ENCODE assay signal across 27 cellular contexts in genomic region chr14:30915596-30915995, GRCh38. TPM values are rescaled to one million over a fixed set of nuclear protein-coding genes. Genes with fewer than 3 reads are reported as not detected.
DNase-seq lines count a peak whose midpoint lies in the region; ATAC-seq and FAIRE-seq lines count a peak whose summit lies in the region.
"Had no signal": no experiment of that assay in that cellular context is flagged by ENCODE, and none has a peak within 500 bp of the region (broad histone marks: within the 10 kb centered on the region; RNA-seq: fewer than 3 reads in every experiment).

No MANE protein-coding gene starts in this region.

- FAIRE-seq in small intestine (lab: Jason Lieb, UNC) = peak; percentile 33
- FAIRE-seq in frontal cortex (lab: Jason Lieb, UNC) = no peak
- FAIRE-seq: GM18507 had no signal

- no peak for ATAC-seq in GM21515 (IDR thresholded peaks at IDR 0.05; ENCODE audit: unreplicated experiment)
- ATAC-seq: A549 had no signal

- peaks cover 2 to 4% of the 10 kb centered on the region in 2 donors for H3K36me3 ChIP-seq in small intestine (ENCODE audit: control insufficient read depth in 2 of 2, insufficient read depth in 2 of 2, low read length in 2 of 2)
- H3K36me3 ChIP-seq: HAP-1, MG63 had no signal

- H3K4me3 ChIP-seq in small intestine (ENCODE audit: low read depth in 1 of 2, low read length in 2 of 2) = no peak overlapping the region
- H3K4me3 ChIP-seq: A549, HAP-1, MG63, Peyer's patch had no signal

- H3K9me3 ChIP-seq in small intestine (ENCODE audit: control insufficient read depth, low read depth) = no peaks in the 10 kb centered on the region
- H3K9me3 ChIP-seq: A549, HAP-1, MG63, Peyer's patch, SK-N-SH had no signal

- H3K27me3 ChIP-seq in small intestine (ENCODE audit: control insufficient read depth in 2 of 2, insufficient read depth in 2 of 2, low read length in 2 of 2) = no peaks in the 10 kb centered on the region
- H3K27me3 ChIP-seq: MG63, Peyer's patch had no signal

- H3K27ac ChIP-seq in small intestine (ENCODE audit: low read depth in 1 of 2, low read length in 1 of 2) = no peak overlapping the region
- H3K27ac ChIP-seq: A549, C4-2B, Peyer's patch had no signal

- H3K4me1 ChIP-seq in small intestine (ENCODE audit: control insufficient read depth in 2 of 2, insufficient read depth in 1 of 2, low read depth in 1 of 2, low read length in 1 of 2) = no peaks in the 10 kb centered on the region
- H3K4me1 ChIP-seq: A549, Peyer's patch had no signal

- DNase-seq in EH (ENCODE audit: low read depth) (peak; percentile 11), amniotic epithelial cell (ENCODE audit: low read depth) (peak; percentile 21), iris pigment epithelial cell (ENCODE audit: low read depth) (peak; percentile 12), small intestine (no peak), frontal cortex (ENCODE audit: low spot score in 2 of 2) (no peak), SHP77 (lab: John Stamatoyannopoulos, UW) (no peak), kidney tubule cell (ENCODE audit: low spot score) (no peak)
- DNase-seq: Calu3, DMS153, DND-41, GOT3, KBM-7, MG63, NCI-H187, NCI-H2081 treated with DMSO at 0.1 percent for 48 hours, NCI-H2171, NCI-H226, NCI-H510A, NCI-H69, Peyer's patch, SK-N-SH, SW 1271 had no signal

- WGBS in small intestine, 3 donors = 78 to 85% (median 81%) methylated on average over 2 of the region's 2 CpGs

RNA-seq across cellular contexts. Expression of gene COCH, which starts 41.2 kb away (rescaled TPM):
- polyA plus RNA-seq in small intestine = under 1 TPM in 2 of 3 donors, not detected in 1; 0.76 to 0.81 TPM
- 48.5 TPM for total RNA-seq in frontal cortex

Comparison
In these comparisons a context has a peak if more than half of its experiments do, and no peak if none do; other contexts are left out.
1. DNase-seq: peak in EH (single experiment), amniotic epithelial cell (single experiment) and iris pigment epithelial cell (single experiment); none in small intestine (single experiment), frontal cortex (0 of 2), SHP77 (0 of 2) and kidney tubule cell (single experiment).